In the genomic region with DNA sequence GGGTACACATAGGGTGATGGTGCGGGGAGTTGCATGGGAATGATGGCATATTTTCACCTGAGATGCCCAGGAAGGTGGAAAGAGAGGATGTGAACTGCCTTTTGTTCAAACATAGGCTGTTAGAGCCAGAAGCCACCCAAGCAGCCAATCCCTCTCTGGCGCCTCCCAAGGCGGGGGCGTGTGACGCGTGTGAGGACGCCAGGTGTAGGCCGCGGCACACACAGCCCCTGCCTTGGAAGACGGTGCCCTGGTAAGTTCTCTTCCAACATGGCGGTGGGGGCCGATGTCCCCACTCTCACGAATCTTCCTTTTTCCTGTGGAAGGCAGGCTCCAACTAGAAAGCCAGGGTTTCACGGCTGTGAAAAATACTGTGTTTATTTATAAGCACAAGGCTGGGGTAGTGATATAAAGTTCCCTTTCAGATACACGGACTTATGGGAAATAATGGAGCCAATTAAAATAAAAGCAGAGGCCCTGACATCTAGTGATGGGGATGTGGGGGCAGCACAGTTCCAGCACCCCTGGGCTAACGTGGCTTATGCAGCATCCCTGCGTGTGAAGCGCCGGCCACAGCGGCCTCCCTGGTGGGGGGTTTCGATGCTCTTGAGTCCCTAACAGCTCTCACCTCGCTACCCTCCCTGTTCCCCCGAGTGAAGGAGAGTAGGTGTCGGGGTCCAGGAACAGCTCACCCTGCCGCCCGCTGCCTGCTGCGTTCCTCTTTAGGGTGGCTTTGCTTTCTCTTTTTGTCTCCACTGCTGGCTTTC, we compare ENCODE assay signal across 19 cellular contexts. TPM values are rescaled to one million over a fixed set of nuclear protein-coding genes. Genes with fewer than 3 reads are reported as not detected.
DNase-seq lines count a peak whose midpoint lies in the region; ATAC-seq and TF ChIP-seq lines count a peak whose summit lies in the region.
"Had no signal": no experiment of that assay in that cellular context is flagged by ENCODE, and none has a peak within 500 bp of the region (broad histone marks: within the 10 kb centered on the region; RNA-seq: fewer than 3 reads in every experiment).

No MANE protein-coding gene starts in this region.

- H3K4me3 ChIP-seq in GM23338 = no peak overlapping the region
- H3K4me3 ChIP-seq in endodermal cell (ENCODE audit: low read length) = no peak overlapping the region
- no peak overlapping the region for H3K4me3 ChIP-seq in neuronal stem cell (ENCODE audit: low read length in 2 of 2)
- H3K4me3 ChIP-seq in CD8-positive, alpha-beta memory T cell (ENCODE audit: low read length) = no peak overlapping the region
- H3K4me3 ChIP-seq: GM23248, HAP-1 had no signal

- no peak overlapping the region for H2BK5ac ChIP-seq in neuronal stem cell (ENCODE audit: low read length)

- H3K18ac ChIP-seq in neuronal stem cell (ENCODE audit: low read length) = peak overlapping the region; percentile 77

- H3K14ac ChIP-seq in neuronal stem cell (ENCODE audit: low read length) = no peak overlapping the region

- H3K9me3 ChIP-seq in endodermal cell (ENCODE audit: control insufficient read depth, low read length) (no peaks in the 10 kb centered on the region), neuronal stem cell (replicated peaks in 1 of 2; ENCODE audit: control insufficient read depth in 2 of 2, insufficient read depth in 1 of 2, low read depth in 1 of 2, low read length in 2 of 2) (peaks cover 3 to 4% of the 10 kb centered on the region in 2 donors)
- no peaks in the 10 kb centered on the region for H3K9me3 ChIP-seq in CD8-positive, alpha-beta memory T cell (ENCODE audit: low read length)
- H3K9me3 ChIP-seq: HAP-1 had no signal

- H3K79me2 ChIP-seq in GM23338 (replicated peaks; ENCODE audit: insufficient read depth) = no peaks in the 10 kb centered on the region

- H4K91ac ChIP-seq in neuronal stem cell (ENCODE audit: low read depth, low read length, poor library complexity) = no peak overlapping the region

- POLR2A ChIA-PET in activated CD4-positive, alpha-beta memory T cell treated with anti-CD3 and anti-CD28 coated beads, Interleukin-2, amount 10 ng/mL, durations not matched to agents 7 days and 5 days (lab: Charles Lee) = no interaction called here
- POLR2A ChIA-PET in CD8-positive, alpha-beta memory T cell (lab: Charles Lee) = no interaction called here

- H2BK15ac ChIP-seq in neuronal stem cell (ENCODE audit: low read length) = no peak overlapping the region

- no peaks in the 10 kb centered on the region for H3K4me1 ChIP-seq in GM23338 (ENCODE audit: insufficient read depth)
- no peaks in the 10 kb centered on the region for H3K4me1 ChIP-seq in endodermal cell (ENCODE audit: control insufficient read depth, insufficient read depth, low read length)
- peaks cover 0 to 3% of the 10 kb centered on the region in 2 donors for H3K4me1 ChIP-seq in neuronal stem cell (ENCODE audit: control insufficient read depth in 2 of 2, insufficient read depth in 1 of 2, low read depth in 1 of 2, low read length in 2 of 2)
- H3K4me1 ChIP-seq in CD8-positive, alpha-beta memory T cell (ENCODE audit: insufficient read depth, low read length) = no peaks in the 10 kb centered on the region
- H3K4me1 ChIP-seq: HAP-1 had no signal

- no peak overlapping the region for H3K4ac ChIP-seq in neuronal stem cell (ENCODE audit: low read length)

- H3K9me2 ChIP-seq in GM23338 (ENCODE audit: insufficient read depth) = no peaks in the 10 kb centered on the region

- H3K27ac ChIP-seq in GM23338 (ENCODE audit: low read depth) (no peak overlapping the region), endodermal cell (ENCODE audit: low read depth, low read length) (no peak overlapping the region), neuronal stem cell (replicated peaks; ENCODE audit: low read length) (no peak overlapping the region)
- H3K27ac ChIP-seq in CD8-positive, alpha-beta memory T cell (ENCODE audit: low read depth, low read length) = no peak overlapping the region
- H3K27ac ChIP-seq: GM23248, HL-60, KMS-11 had no signal

- peak; percentile 22 for DNase-seq in GM23338 (ENCODE audit: low spot score)
- no peak for DNase-seq in endodermal cell
- no peak for DNase-seq in neuronal stem cell (ENCODE audit: low spot score)
- DNase-seq in omental fat pad (ENCODE audit: low spot score) = no peak
- no peak for DNase-seq in activated CD4-positive, alpha-beta memory T cell treated with anti-CD3 and anti-CD28 coated beads, Interleukin-2, amount 10 ng/mL, durations not matched to agents 7 days and 5 days
- no peak for DNase-seq in CD8-positive, alpha-beta memory T cell
- no peak for DNase-seq in activated naive CD8-positive, alpha-beta T cell treated with anti-CD3 and anti-CD28 coated beads for 36 hours
- DNase-seq: AML-193; CD8-positive, alpha-beta T cell; COR-L47; DMS 273 treated with DMSO at 0.1 percent for 48 hours; DMS53; DND-41; EL; GM23248 had no signal

- no peaks in the 10 kb centered on the region for H3K4me1 Mint-ChIP-seq in GM23338
- H3K4me1 Mint-ChIP-seq in endodermal cell = peaks cover 17% of the 10 kb centered on the region
- no peaks in the 10 kb centered on the region for H3K4me1 Mint-ChIP-seq in activated CD4-positive, alpha-beta memory T cell treated with anti-CD3 and anti-CD28 coated beads, Interleukin-2, amount 10 ng/mL, durations not matched to agents 7 days and 5 days
- no peaks in the 10 kb centered on the region for H3K4me1 Mint-ChIP-seq in CD8-positive, alpha-beta memory T cell
- H3K4me1 Mint-ChIP-seq in activated naive CD8-positive, alpha-beta T cell treated with anti-CD3 and anti-CD28 coated beads for 36 hours = no peaks in the 10 kb centered on the region

- H3F3A ChIP-seq in GM23338 (replicated peaks; ENCODE audit: low read depth) = peaks cover 8% of the 10 kb centered on the region

- H3K9ac ChIP-seq in endodermal cell (ENCODE audit: extremely low read depth, low read length, poor library complexity, severe bottlenecking) (no peak overlapping the region), neuronal stem cell (ENCODE audit: low read depth, low read length, poor library complexity) (peak overlapping the region; percentile 51)
- H3K9ac ChIP-seq: GM23248, KMS-11 had no signal

- H3K79me1 ChIP-seq in neuronal stem cell (ENCODE audit: low read depth, low read length) = peaks cover 4% of the 10 kb centered on the region

- peak; percentile 26 to 33 for TF ChIP-seq CTCF in GM23338 (conservative IDR thresholded peaks at IDR 0.05; ENCODE audit: low read depth in 2 of 2)
- peak; percentile 38 for TF ChIP-seq CTCF in endodermal cell (conservative IDR thresholded peaks at IDR 0.05)
- TF ChIP-seq CTCF in omental fat pad (IDR thresholded peaks at IDR 0.05) = no peak

- ATAC-seq in GM23338 (peak; percentile 77), omental fat pad (ENCODE audit: low FRiP score) (no peak)
- ATAC-seq: CD8-positive, alpha-beta T cell had no signal

- H3K36me3 ChIP-seq in GM23338 (ENCODE audit: insufficient read depth) (no peaks in the 10 kb centered on the region), endodermal cell (ENCODE audit: control insufficient read depth, insufficient read depth, low read length) (no peaks in the 10 kb centered on the region), neuronal stem cell (replicated peaks in 1 of 2; ENCODE audit: control insufficient read depth in 2 of 2, insufficient read depth in 2 of 2, low read length in 2 of 2) (no peaks in the 10 kb centered on the region)
- H3K36me3 ChIP-seq in CD8-positive, alpha-beta memory T cell (ENCODE audit: insufficient read depth, low read length) = no peaks in the 10 kb centered on the region
- H3K36me3 ChIP-seq: HAP-1 had no signal

- CTCF ChIA-PET in activated CD4-positive, alpha-beta memory T cell treated with anti-CD3 and anti-CD28 coated beads, Interleukin-2, amount 10 ng/mL, durations not matched to agents 7 days and 5 days (lab: Charles Lee) = no interaction called here
- CTCF ChIA-PET in CD8-positive, alpha-beta memory T cell (lab: Charles Lee) = no interaction called here

- H3K36me3 Mint-ChIP-seq in GM23338 (ENCODE audit: low read depth) (peaks cover 12% of the 10 kb centered on the region), endodermal cell (ENCODE audit: low read depth) (no peaks in the 10 kb centered on the region)
- H3K36me3 Mint-ChIP-seq in activated CD4-positive, alpha-beta memory T cell treated with anti-CD3 and anti-CD28 coated beads, Interleukin-2, amount 10 ng/mL, durations not matched to agents 7 days and 5 days (ENCODE audit: low read depth) = peaks cover 4% of the 10 kb centered on the region
- H3K36me3 Mint-ChIP-seq in CD8-positive, alpha-beta memory T cell = no peaks in the 10 kb centered on the region
- H3K36me3 Mint-ChIP-seq in activated naive CD8-positive, alpha-beta T cell treated with anti-CD3 and anti-CD28 coated beads for 36 hours = no peaks in the 10 kb centered on the region
- H3K36me3 Mint-ChIP-seq: CD8-positive, alpha-beta T cell had no signal

- 95 to 96% methylated on average over 19 to 27 of the region's 27 CpGs for WGBS in endodermal cell (ENCODE audit: insufficient coverage in 1 of 2, insufficient read length in 1 of 2), 2 experiments
- no CpG with 5 or more reads among the region's 27 CpGs for WGBS in neuronal stem cell (ENCODE audit: extremely low coverage in 2 of 2, insufficient read length in 2 of 2, insufficient replicate concordance in 1 of 2), 2 donors

- peak overlapping the region; percentile 83 for H2AK5ac ChIP-seq in neuronal stem cell (ENCODE audit: low read depth, low read length)

- H2AFZ ChIP-seq in GM23338 (no peak overlapping the region), neuronal stem cell (ENCODE audit: low read length) (no peak overlapping the region)
- H2AFZ ChIP-seq: GM23248 had no signal

- H2BK12ac ChIP-seq in neuronal stem cell (ENCODE audit: low read length) = no peak overlapping the region

- H4K20me1 ChIP-seq in GM23338 (replicated peaks; ENCODE audit: insufficient read depth) = no peaks in the 10 kb centered on the region

- H3K23ac ChIP-seq in neuronal stem cell (ENCODE audit: low read depth, low read length, poor library complexity) = no peak overlapping the region

- H4K8ac ChIP-seq in neuronal stem cell (ENCODE audit: low read depth, low read length) = no peak overlapping the region

- H3K27me3 Mint-ChIP-seq in GM23338 (ENCODE audit: insufficient read depth, low read depth, poor library complexity) = peaks cover 26% of the 10 kb centered on the region
- peaks cover 26% of the 10 kb centered on the region for H3K27me3 Mint-ChIP-seq in endodermal cell (ENCODE audit: insufficient read depth)
- H3K27me3 Mint-ChIP-seq in activated CD4-positive, alpha-beta memory T cell treated with anti-CD3 and anti-CD28 coated beads, Interleukin-2, amount 10 ng/mL, durations not matched to agents 7 days and 5 days = no peaks in the 10 kb centered on the region
- peaks cover 4 to 8% of the 10 kb centered on the region in 2 donors for H3K27me3 Mint-ChIP-seq in CD8-positive, alpha-beta memory T cell
- no peaks in the 10 kb centered on the region for H3K27me3 Mint-ChIP-seq in activated naive CD8-positive, alpha-beta T cell treated with anti-CD3 and anti-CD28 coated beads for 36 hours

- H3K27ac Mint-ChIP-seq in GM23338 (no peak overlapping the region), endodermal cell (no peak overlapping the region)
- H3K27ac Mint-ChIP-seq in activated CD4-positive, alpha-beta memory T cell treated with anti-CD3 and anti-CD28 coated beads, Interleukin-2, amount 10 ng/mL, durations not matched to agents 7 days and 5 days = no peak overlapping the region
- no peak overlapping the region for H3K27ac Mint-ChIP-seq in CD8-positive, alpha-beta memory T cell
- H3K27ac Mint-ChIP-seq in activated naive CD8-positive, alpha-beta T cell treated with anti-CD3 and anti-CD28 coated beads for 36 hours = no peak overlapping the region
- H3K27ac Mint-ChIP-seq: CD8-positive, alpha-beta T cell had no signal

- H3K9me3 Mint-ChIP-seq in GM23338 = peaks cover 29% of the 10 kb centered on the region
- peaks cover 6% of the 10 kb centered on the region for H3K9me3 Mint-ChIP-seq in endodermal cell
- peaks cover 14% of the 10 kb centered on the region for H3K9me3 Mint-ChIP-seq in activated CD4-positive, alpha-beta memory T cell treated with anti-CD3 and anti-CD28 coated beads, Interleukin-2, amount 10 ng/mL, durations not matched to agents 7 days and 5 days
- H3K9me3 Mint-ChIP-seq in CD8-positive, alpha-beta memory T cell = peaks cover 0 to 16% (median 4%) of the 10 kb centered on the region in 5 donors
- H3K9me3 Mint-ChIP-seq in activated naive CD8-positive, alpha-beta T cell treated with anti-CD3 and anti-CD28 coated beads for 36 hours = peaks cover 5% of the 10 kb centered on the region

- H3K4me2 ChIP-seq in GM23338 (no peak overlapping the region), neuronal stem cell (ENCODE audit: insufficient read depth, low read length, poor library complexity, severe bottlenecking) (no peak overlapping the region)
- H3K4me2 ChIP-seq: KMS-11 had no signal

- H3K4me3 Mint-ChIP-seq in GM23338 = no peak overlapping the region
- no peak overlapping the region for H3K4me3 Mint-ChIP-seq in endodermal cell
- no peak overlapping the region for H3K4me3 Mint-ChIP-seq in activated CD4-positive, alpha-beta memory T cell treated with anti-CD3 and anti-CD28 coated beads, Interleukin-2, amount 10 ng/mL, durations not matched to agents 7 days and 5 days
- no peak overlapping the region for H3K4me3 Mint-ChIP-seq in CD8-positive, alpha-beta memory T cell
- no peak overlapping the region for H3K4me3 Mint-ChIP-seq in activated naive CD8-positive, alpha-beta T cell treated with anti-CD3 and anti-CD28 coated beads for 36 hours
- H3K4me3 Mint-ChIP-seq: CD8-positive, alpha-beta T cell had no signal

- no peak overlapping the region for H2BK120ac ChIP-seq in neuronal stem cell (ENCODE audit: low read depth, low read length)

- H3K27me3 ChIP-seq in GM23338 (ENCODE audit: insufficient read depth) (no peaks in the 10 kb centered on the region), endodermal cell (ENCODE audit: control insufficient read depth, insufficient read depth, low read length, poor library complexity, severe bottlenecking) (peaks cover 4% of the 10 kb centered on the region), neuronal stem cell (ENCODE audit: control insufficient read depth in 3 of 3, insufficient read depth in 3 of 3, low read depth in 1 of 3, low read length in 3 of 3) (no peaks in the 10 kb centered on the region)
- H3K27me3 ChIP-seq in CD8-positive, alpha-beta memory T cell (ENCODE audit: insufficient read depth, low read length, poor library complexity, severe bottlenecking) = no peaks in the 10 kb centered on the region

RNA-seq across cellular contexts. Expression of a gene that starts 28.3 kb away (rescaled TPM):
- total RNA-seq in GM23338 (2014; rRNA removed; shearing (Covaris generic)) = 4.0 and 4.2 TPM in 2 replicates
- 1.2 TPM in 2 replicates for polyA plus RNA-seq in GM23338 (2016; fragmentation: Nextera tagmentation; extraction: Ambion mirVana)
- 74.2 TPM for polyA plus RNA-seq in PFSK-1 (2012; ENCODE audit: insufficient read length, low read depth)
- total RNA-seq in endodermal cell = 1 to 10 TPM; 1.8 to 5.8 TPM
- 13.5 TPM for polyA plus RNA-seq in endodermal cell (2013, experiment 1 of 2)
- polyA plus RNA-seq in endodermal cell (2013, experiment 2 of 2) = 14.2 TPM
- polyA plus RNA-seq in neuronal stem cell (2013, experiment 1 of 2) = 10.2 TPM
- polyA plus RNA-seq in neuronal stem cell (2013, experiment 2 of 2) = 10.4 TPM
- total RNA-seq in omental fat pad = under 1 TPM in 3 of 4 donors, not detected in 1; under 0.01 to 0.56 (median 0.19) TPM
- total RNA-seq in activated CD4-positive, alpha-beta memory T cell treated with anti-CD3 and anti-CD28 coated beads, Interleukin-2, amount 10 ng/mL, durations not matched to agents 7 days and 5 days = under 1 TPM; 0.15 to 0.20 TPM
- total RNA-seq in CD8-positive, alpha-beta memory T cell = not detected
- polyA plus RNA-seq in CD8-positive, alpha-beta memory T cell = 0.22 TPM
- total RNA-seq in activated naive CD8-positive, alpha-beta T cell treated with anti-CD3 and anti-CD28 coated beads for 36 hours = under 1 TPM; 0.06 to 0.08 TPM

Comparison
In these comparisons a context has a peak if more than half of its experiments do, and no peak if none do; other contexts are left out.
1. CTCF ChIP-seq: peak in GM23338 (2 of 2) and endodermal cell (single experiment); none in omental fat pad (0 of 3).